ENCODE assay signal across 19 cellular contexts in the genomic region with DNA sequence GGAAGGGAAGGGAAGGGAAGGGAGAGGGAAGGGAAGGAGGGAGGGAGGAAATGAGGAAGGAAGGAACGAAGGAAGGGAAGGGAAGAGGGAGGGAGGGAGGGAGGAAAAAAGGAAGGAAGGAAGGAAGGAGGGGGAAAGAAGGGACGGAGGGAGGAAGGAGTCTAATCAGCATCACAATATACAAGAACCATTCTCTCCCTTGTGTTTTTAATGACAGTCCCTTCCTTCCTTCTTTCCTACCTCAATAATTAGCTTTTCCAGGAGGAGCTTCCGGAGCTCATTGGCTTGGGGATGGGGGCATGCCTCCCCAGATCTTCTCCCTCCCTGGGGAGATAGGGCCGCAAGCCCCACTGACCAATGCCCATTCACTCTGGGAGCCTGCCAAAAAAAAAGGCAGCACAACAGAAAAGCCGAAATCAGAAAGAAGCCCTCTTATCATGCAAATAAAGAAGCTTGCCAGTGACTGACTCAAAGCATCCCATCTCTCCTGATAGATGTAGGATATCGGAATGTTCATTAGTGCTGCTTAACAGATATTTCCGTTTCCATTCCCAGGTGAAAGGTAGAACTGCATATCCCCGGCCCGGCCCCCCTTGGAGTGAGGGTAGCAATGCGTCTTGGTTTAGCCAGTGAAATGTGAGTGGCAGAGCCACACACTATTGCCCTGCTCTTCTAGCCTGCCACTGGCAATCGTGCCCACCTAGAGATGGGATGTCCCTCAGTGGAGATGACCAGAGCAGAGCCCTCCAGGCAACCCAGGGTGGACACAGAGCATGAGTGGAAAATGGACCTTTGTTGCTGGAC. TPM values are rescaled to one million over a fixed set of nuclear protein-coding genes. Genes with fewer than 3 reads are reported as not detected.
DNase-seq lines count a peak whose midpoint lies in the region; ATAC-seq and TF ChIP-seq lines count a peak whose summit lies in the region.
"Had no signal": no experiment of that assay in that cellular context is flagged by ENCODE, and none has a peak within 500 bp of the region (broad histone marks: within the 10 kb centered on the region; RNA-seq: fewer than 3 reads in every experiment).

No MANE protein-coding gene starts in this region.

- H3K27ac ChIP-seq in GM23338 (ENCODE audit: low read depth) (peak overlapping the region; percentile 82), HUES6 (ENCODE audit: low read depth, low read length) (no peak overlapping the region), endodermal cell (ENCODE audit: low read depth, low read length) (no peak overlapping the region), osteoblast (ENCODE audit: low read depth, low read length) (no peak overlapping the region), tibial artery (no peak overlapping the region), aorta (ENCODE audit: low read depth in 1 of 2, low read length in 2 of 2) (no peak overlapping the region)
- H3K27ac ChIP-seq: C4-2B, SJSA1 had no signal

- H3K9me3 Mint-ChIP-seq in GM23338: no peaks in the 10 kb centered on the region; the same call in 2 of the 3 replicates
- peaks cover 5% of the 10 kb centered on the region for H3K9me3 Mint-ChIP-seq in endodermal cell
- H3K9me3 Mint-ChIP-seq: CD8-positive, alpha-beta memory T cell; HFFc6 had no signal

- 0 out of 2 replicates have a peak, but pooled peaks cover 4% of the 10 kb centered on the region for H3K27me3 ChIP-seq in GM23338 (ENCODE audit: insufficient read depth)
- no peaks in the 10 kb centered on the region for H3K27me3 ChIP-seq in HUES6 (ENCODE audit: control insufficient read depth, insufficient read depth, low read length)
- H3K27me3 ChIP-seq in endodermal cell (ENCODE audit: control insufficient read depth, insufficient read depth, low read length, poor library complexity, severe bottlenecking): no peaks in the 10 kb centered on the region
- H3K27me3 ChIP-seq in osteoblast (ENCODE audit: insufficient read depth, low read length): peaks cover 8% of the 10 kb centered on the region
- no peaks in the 10 kb centered on the region for H3K27me3 ChIP-seq in tibial artery
- H3K27me3 ChIP-seq in aorta (ENCODE audit: control insufficient read depth in 1 of 2, insufficient read depth in 2 of 2, low read length in 1 of 2): no peaks in the 10 kb centered on the region
- H3K27me3 ChIP-seq: SJSA1 had no signal

- no peaks in the 10 kb centered on the region for H3K36me3 ChIP-seq in GM23338 (ENCODE audit: insufficient read depth)
- no peaks in the 10 kb centered on the region for H3K36me3 ChIP-seq in HUES6 (ENCODE audit: control insufficient read depth, insufficient read depth, low read length)
- no peaks in the 10 kb centered on the region for H3K36me3 ChIP-seq in endodermal cell (ENCODE audit: control insufficient read depth, insufficient read depth, low read length)
- no peaks in the 10 kb centered on the region for H3K36me3 ChIP-seq in osteoblast (ENCODE audit: insufficient read depth, low read length)
- H3K36me3 ChIP-seq in tibial artery: no peaks in the 10 kb centered on the region
- H3K36me3 ChIP-seq in aorta (ENCODE audit: control insufficient read depth in 1 of 2, insufficient read depth in 2 of 2, low read length in 1 of 2): no peaks in the 10 kb centered on the region
- H3K36me3 ChIP-seq: SJSA1 had no signal

- DNase-seq in GM23338 (ENCODE audit: low spot score) (peak; percentile 76), endodermal cell (peak; percentile 66), osteoblast (ENCODE audit: insufficient read length, low spot score, missing footprints) (peak; percentile 55), tibial artery (no peak), aorta (no peak)
- DNase-seq in activated CD4-positive, alpha-beta T cell treated with anti-CD3 and anti-CD28 coated beads for 4 hours: no peak
- DNase-seq: CD8-positive, alpha-beta memory T cell; GDM1; HFFc6; Kasumi-1; NCI-H1694 treated with DMSO at 0.1 percent for 48 hours; NCI-H2081 treated with DMSO at 0.1 percent for 48 hours; NCI-H2171 treated with DMSO at 0.1 percent for 48 hours; NCI-H524 treated with DMSO at 0.1 percent for 48 hours; NCI-H82; OCI-M1 had no signal

- peaks cover 4% of the 10 kb centered on the region; the same call in 1 of the 2 replicates for H3K9me2 ChIP-seq in GM23338 (ENCODE audit: insufficient read depth)

- H4K20me1 ChIP-seq in GM23338 (replicated peaks; ENCODE audit: insufficient read depth) (no peaks in the 10 kb centered on the region), osteoblast (ENCODE audit: insufficient read depth, low read length) (no peaks in the 10 kb centered on the region)

- no peaks in the 10 kb centered on the region for H3K9me3 ChIP-seq in HUES6 (ENCODE audit: control insufficient read depth, insufficient read depth, low read depth, low read length)
- H3K9me3 ChIP-seq in endodermal cell (ENCODE audit: control insufficient read depth, low read length): no peaks in the 10 kb centered on the region
- no peaks in the 10 kb centered on the region for H3K9me3 ChIP-seq in osteoblast (ENCODE audit: low read depth, low read length)
- no peaks in the 10 kb centered on the region for H3K9me3 ChIP-seq in tibial artery
- H3K9me3 ChIP-seq in aorta (ENCODE audit: control insufficient read depth, low read length): no peaks in the 10 kb centered on the region
- H3K9me3 ChIP-seq: SJSA1 had no signal

- H3K27ac Mint-ChIP-seq in GM23338 (no peak overlapping the region; the same call in 1 of the 2 replicates), endodermal cell (no peak overlapping the region)
- H3K27ac Mint-ChIP-seq: HFFc6 had no signal

- ATAC-seq in GM23338: peak; percentile 79
- no peak for ATAC-seq in aorta (ENCODE audit: low FRiP score)

- H3K79me2 ChIP-seq in GM23338 (replicated peaks; ENCODE audit: insufficient read depth) (no peaks in the 10 kb centered on the region), osteoblast (ENCODE audit: insufficient read depth, low read length) (no peaks in the 10 kb centered on the region)

- H3K27me3 Mint-ChIP-seq in GM23338 (ENCODE audit: insufficient read depth, low read depth, poor library complexity) (peaks cover 15% of the 10 kb centered on the region), endodermal cell (ENCODE audit: insufficient read depth) (peaks cover 6% of the 10 kb centered on the region)
- H3K27me3 Mint-ChIP-seq: CD8-positive, alpha-beta memory T cell had no signal

- H3F3A ChIP-seq in GM23338 (replicated peaks; ENCODE audit: low read depth): peaks cover 10% of the 10 kb centered on the region; the same call in 1 of the 2 replicates

- H3K4me3 ChIP-seq in GM23338 (peak overlapping the region; percentile 7; the same call in 1 of the 2 replicates), HUES6 (ENCODE audit: low read depth, low read length) (0 out of 2 replicates have a peak overlapping the region, but pooled peaks have one; percentile 5), endodermal cell (ENCODE audit: low read length) (no peak overlapping the region), osteoblast (ENCODE audit: insufficient read depth, low read length) (no peak overlapping the region), tibial artery (no peak overlapping the region), aorta (ENCODE audit: low read length in 2 of 2) (no peak overlapping the region)
- H3K4me3 ChIP-seq: SJSA1 had no signal

- no peak for TF ChIP-seq CTCF in GM23338 (conservative IDR thresholded peaks at IDR 0.05; ENCODE audit: low read depth in 2 of 2)
- TF ChIP-seq CTCF in endodermal cell (conservative IDR thresholded peaks at IDR 0.05): no peak
- TF ChIP-seq CTCF in osteoblast (IDR thresholded peaks at IDR 0.05; ENCODE audit: extremely low read depth, low read depth, low read length): no peak
- TF ChIP-seq CTCF in tibial artery (IDR thresholded peaks at IDR 0.05): no peak

- H3K9ac ChIP-seq in HUES6 (ENCODE audit: low read length) (peak overlapping the region; percentile 20), endodermal cell (ENCODE audit: extremely low read depth, low read length, poor library complexity, severe bottlenecking) (no peak overlapping the region)

- H3K36me3 Mint-ChIP-seq in GM23338 (ENCODE audit: low read depth): peaks cover 7% of the 10 kb centered on the region; the same call in 2 of the 3 replicates
- peaks cover 17% of the 10 kb centered on the region for H3K36me3 Mint-ChIP-seq in endodermal cell (ENCODE audit: low read depth)
- H3K36me3 Mint-ChIP-seq: CD8-positive, alpha-beta memory T cell had no signal

- H3K4me1 Mint-ChIP-seq in GM23338 (peaks cover 37% of the 10 kb centered on the region), endodermal cell (peaks cover 25% of the 10 kb centered on the region)

- WGBS in endodermal cell (ENCODE audit: insufficient coverage in 1 of 2, insufficient read length in 1 of 2), 2 experiments: 43 to 63% methylated on average over 7 to 10 of the region's 11 CpGs
- WGBS in aorta, 2 donors: 85 to 86% methylated on average over 10 to 11 of the region's 11 CpGs

- no peak overlapping the region for H2AFZ ChIP-seq in GM23338
- no peak overlapping the region for H2AFZ ChIP-seq in osteoblast (ENCODE audit: low read length)

- intact Hi-C loops in tibial artery (cut with DNase I; ENCODE audit: low total_unique reads) (no loop called here), aorta (cut with DNase I) (no loop called here)

- H3K4me3 Mint-ChIP-seq in GM23338 (peak overlapping the region; percentile 17; the same call in 1 of the 3 replicates), endodermal cell (no peak overlapping the region)
- H3K4me3 Mint-ChIP-seq: HFFc6 had no signal

- H3K4me2 ChIP-seq in GM23338 (peak overlapping the region; percentile 56), osteoblast (ENCODE audit: insufficient read depth, low read length) (no peak overlapping the region)

- H3K4me1 ChIP-seq in GM23338 (ENCODE audit: insufficient read depth): peaks cover 38% of the 10 kb centered on the region
- H3K4me1 ChIP-seq in HUES6 (ENCODE audit: control insufficient read depth, insufficient read depth, low read length): peaks cover 28% of the 10 kb centered on the region
- H3K4me1 ChIP-seq in endodermal cell (ENCODE audit: control insufficient read depth, insufficient read depth, low read length): no peaks in the 10 kb centered on the region
- peaks cover 3% of the 10 kb centered on the region for H3K4me1 ChIP-seq in osteoblast (ENCODE audit: insufficient read depth, low read length)
- peaks cover 0 to 9% (median 6%) of the 10 kb centered on the region in 4 donors for H3K4me1 ChIP-seq in tibial artery
- no peaks in the 10 kb centered on the region for H3K4me1 ChIP-seq in aorta (ENCODE audit: control insufficient read depth in 1 of 2, insufficient read depth in 2 of 2, low read length in 2 of 2)

TF ChIP-seq in GM23338, 12 proteins besides CTCF, POLR2A, EP300 and RAD21 (continues in another document):
- TF ChIP-seq EZH2 (IDR thresholded peaks at IDR 0.05; ENCODE audit: low read depth, unreplicated experiment) (no peak), NANOG (IDR thresholded peaks at IDR 0.05; ENCODE audit: borderline replicate concordance) (no peak), POLR2AphosphoS5 (IDR thresholded peaks at IDR 0.05; ENCODE audit: low read depth) (no peak), CREB1 (CRISPR knock-in tag; IDR thresholded peaks at IDR 0.05; ENCODE audit: low read depth) (no peak)

RNA-seq across cellular contexts. Expression of a gene that starts 17.8 kb away (rescaled TPM):
- total RNA-seq in GM23338 (2014; rRNA removed; shearing (Covaris generic)): 28.8 and 29.8 TPM in 2 replicates
- polyA plus RNA-seq in GM23338 (2016; fragmentation: Nextera tagmentation; extraction: Ambion mirVana): 11.8 and 12.0 TPM in 2 replicates
- 10 to 100 TPM; 52.4 to 67.4 TPM for total RNA-seq in endodermal cell
- 16.5 TPM for polyA plus RNA-seq in endodermal cell (2013, experiment 1 of 2)
- 16.2 TPM for polyA plus RNA-seq in endodermal cell (2013, experiment 2 of 2)
- total RNA-seq in osteoblast: 76.0 and 81.6 TPM in 2 replicates
- 10 to 100 TPM; 55.4 to 98.8 TPM for total RNA-seq in aorta
- polyA plus RNA-seq in aorta: 10 to 100 TPM; 27.3 to 32.9 TPM

Comparison
In these comparisons a context has a peak if more than half of its experiments do, and no peak if none do; other contexts are left out.
1. DNase-seq: peak in GM23338 (single experiment), endodermal cell (single experiment) and osteoblast (single experiment); none in tibial artery (0 of 2), activated CD4-positive, alpha-beta T cell treated with anti-CD3 and anti-CD28 coated beads for 4 hours (0 of 2) and aorta (0 of 2).
2. H3K4me3 ChIP-seq: peak in GM23338 (single experiment) and HUES6 (single experiment); none in endodermal cell (single experiment), osteoblast (single experiment), tibial artery (0 of 2) and aorta (0 of 2).